Comparison of ENCODE assay signal across 24 cellular contexts in the genomic region with DNA sequence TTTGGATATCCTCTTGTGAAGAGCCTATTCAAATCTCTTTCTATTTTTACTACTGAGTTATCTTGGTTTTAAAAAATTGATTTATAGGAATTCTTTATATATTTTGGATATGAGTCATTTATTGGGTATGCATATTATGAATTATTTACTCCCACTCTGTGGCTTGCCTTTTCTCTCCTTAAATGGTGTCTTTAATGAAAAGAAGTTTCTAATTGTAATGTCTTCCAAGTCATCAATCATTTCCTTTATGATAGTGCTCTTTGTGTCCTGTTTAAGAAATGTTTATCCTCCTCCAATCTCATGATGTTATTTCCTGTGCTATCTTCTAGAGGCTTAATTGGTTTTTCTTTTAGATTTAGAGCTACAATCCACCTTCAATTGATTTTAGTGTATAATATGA.
DNase-seq lines count a peak whose midpoint lies in the region; ATAC-seq and TF ChIP-seq lines count a peak whose summit lies in the region.
"Had no signal": no experiment of that assay in that cellular context is flagged by ENCODE, and none has a peak within 500 bp of the region (broad histone marks: within the 10 kb centered on the region; RNA-seq: fewer than 3 reads in every experiment).

No MANE protein-coding gene starts in this region.

- TF ChIP-seq CTCF in omental fat pad (IDR thresholded peaks at IDR 0.05), result no peak

- peak; percentile 90 for DNase-seq in A172 (ENCODE audit: low spot score)
- peak; percentile 14 for DNase-seq in GM03348 (ENCODE audit: low spot score)
- peak; percentile 64 for DNase-seq in NCI-H69 (lab: John Stamatoyannopoulos, UW)
- DNase-seq in dermis blood vessel endothelial cell, result peak; percentile 13
- DNase-seq in NCI-H2171 (lab: John Stamatoyannopoulos, UW), result no peak
- DNase-seq in SIG-M5 (lab: John Stamatoyannopoulos, UW), result no peak
- no peak for DNase-seq in kidney tubule cell (ENCODE audit: low spot score)
- no peak for DNase-seq in omental fat pad (ENCODE audit: low spot score)
- DNase-seq: activated CD4-positive, alpha-beta memory T cell treated with anti-CD3 and anti-CD28 coated beads for 36 hours; activated CD8-positive, alpha-beta memory T cell treated with anti-CD3 and anti-CD28 coated beads, Interleukin-2, amount 50 U/mL, for 48 hours; activated naive CD8-positive, alpha-beta T cell treated with anti-CD3 and anti-CD28 coated beads, Interleukin-2, amount 10 ng/mL, durations not matched to agents 7 days and 5 days; body of pancreas; COR-L47; DMS79 treated with DMSO at 0.1 percent for 48 hours; NCI-H1436 treated with DMSO at 0.1 percent for 48 hours; NCI-H2107; NCI-H526; ovary; right lobe of liver; stimulated activated naive CD4-positive, alpha-beta T cell treated with Interleukin-2 at 50 U/mL for 16 hours; testis; uterus had no signal

- ATAC-seq in omental fat pad (ENCODE audit: low FRiP score), result no peak
- ATAC-seq: A549, body of pancreas, K562, right lobe of liver had no signal

Comparison
In these comparisons a context has a peak if more than half of its experiments do, and no peak if none do; other contexts are left out.
1. DNase-seq: peak in A172 (single experiment), GM03348 (single experiment), NCI-H69 (single experiment) and dermis blood vessel endothelial cell (single experiment); none in NCI-H2171 (single experiment), SIG-M5 (single experiment), kidney tubule cell (single experiment) and omental fat pad (single experiment).